ENCODE assay signal across 1 cellular context in genomic region chr1:10431065-10431730, GRCh38.
A peak's percentile ranks its signal among the peaks of the same experiment; 100 is the strongest.
TF ChIP-seq lines count a peak whose summit lies in the region.

No MANE protein-coding gene starts in this region.

TF ChIP-seq in GM12878, 131 proteins besides CTCF, POLR2A, EP300 and RAD21:
- no peak for TF ChIP-seq SUPT20H (IDR thresholded peaks at IDR 0.05; ENCODE audit: borderline replicate concordance, control insufficient read depth, low read depth, low read length)
- TF ChIP-seq BCLAF1 (IDR thresholded peaks at IDR 0.05) = no peak
- no peak for TF ChIP-seq IRF4 (IDR thresholded peaks at IDR 0.05; ENCODE audit: low read depth, low read length)
- no peak for TF ChIP-seq TCF7 (IDR thresholded peaks at IDR 0.05; ENCODE audit: borderline replicate concordance)
- no peak for TF ChIP-seq RAD51 (IDR thresholded peaks at IDR 0.05)
- TF ChIP-seq E4F1 (IDR thresholded peaks at IDR 0.05; ENCODE audit: borderline replicate concordance, partially characterized antibody) = no peak
- no peak for TF ChIP-seq ZNF592 (IDR thresholded peaks at IDR 0.05)
- TF ChIP-seq NKRF (conservative IDR thresholded peaks at IDR 0.05) = 0 out of 2 replicates have a peak, but pooled peaks have one; percentile 11
- TF ChIP-seq SMARCA5 (IDR thresholded peaks at IDR 0.05) = 0 out of 2 replicates have a peak, but pooled peaks have one; percentile 4
- TF ChIP-seq MLLT1 (IDR thresholded peaks at IDR 0.05) = 0 out of 2 replicates have a peak, but pooled peaks have one; percentile 5
- TF ChIP-seq IRF3 (IDR thresholded peaks at IDR 0.05) = no peak
- TF ChIP-seq ATF2 (IDR thresholded peaks at IDR 0.05; ENCODE audit: low read length) = no peak
